Comparison of ENCODE assay signal across 7 cellular contexts in genomic region chr10:5003127-5004073, GRCh38. TPM values are rescaled to one million over a fixed set of nuclear protein-coding genes. Genes with fewer than 3 reads are reported as not detected.
DNase-seq lines count a peak whose midpoint lies in the region; ATAC-seq, FAIRE-seq and TF ChIP-seq lines count a peak whose summit lies in the region.
"Not testable (repeated sequence)": the region's sequence is repeated elsewhere in the genome, so short reads cannot be mapped to it uniquely, and the experiment has no call there.

Gene AKR1C2, minus strand, starts transcription at chr10:5003857. Its CDS starts 22 bp downstream, at chr10:5003835.

- not testable (repeated sequence) for DNase-seq in HTR-8/SVneo (ENCODE audit: insufficient read length, low spot score); RWPE2 (ENCODE audit: low spot score); coronary artery (ENCODE audit: low spot score); left colon; nephron progenitor cell
- DNase-seq in fibroblast of villous mesenchyme (ENCODE audit: low read depth) (peak; percentile 11), small intestine (peak; percentile 26)

- not testable (repeated sequence) for H3K27me3 ChIP-seq in RWPE2 (ENCODE audit: insufficient read depth, poor library complexity, severe bottlenecking); small intestine (ENCODE audit: control insufficient read depth in 2 of 2, insufficient read depth in 2 of 2, low read length in 2 of 2)

- whole genome bisulfite sequencing in small intestine, 3 donors, result 42 to 50% (median 43%) methylated on average over 6 to 7 of the region's 10 CpGs

- FAIRE-seq in HTR-8/SVneo (lab: Jason Lieb, UNC) (peak; percentile 42), small intestine (lab: Jason Lieb, UNC) (peak; percentile 68)

- peak within 1 kb of the TSS; percentile 74 for H3K4me3 Mint-ChIP-seq in nephron progenitor cell

- H3K9me3 ChIP-seq in RWPE2 (ENCODE audit: severe bottlenecking); small intestine (ENCODE audit: control insufficient read depth, low read depth): not testable (repeated sequence)

- H3K27me3 Mint-ChIP-seq in nephron progenitor cell (ENCODE audit: low read depth, poor library complexity), result not testable (repeated sequence)

- not testable (repeated sequence) for H3K36me3 Mint-ChIP-seq in nephron progenitor cell (ENCODE audit: low read depth)

- H3K27ac ChIP-seq in RWPE2 (ENCODE audit: poor library complexity, severe bottlenecking); small intestine (ENCODE audit: low read depth in 1 of 2, low read length in 1 of 2): not testable (repeated sequence)
- peak within 1 kb of the TSS in 1 of 2 donors; percentile 28 for H3K27ac ChIP-seq in coronary artery

- intact Hi-C loops in left colon (cut with DNase I, micrococcal nuclease), result not testable (repeated sequence)

- not testable (repeated sequence) for H3K4me1 ChIP-seq in RWPE2 (ENCODE audit: insufficient read depth, poor library complexity, severe bottlenecking); small intestine (ENCODE audit: control insufficient read depth in 2 of 2, insufficient read depth in 1 of 2, low read depth in 1 of 2, low read length in 1 of 2)

- H3K9me3 Mint-ChIP-seq in nephron progenitor cell, result peaks cover 16% of the 10 kb centered on the region

- not testable (repeated sequence) for H3K4me1 Mint-ChIP-seq in nephron progenitor cell

- H3K36me3 ChIP-seq in RWPE2 (ENCODE audit: low read depth); small intestine (ENCODE audit: control insufficient read depth in 2 of 2, insufficient read depth in 2 of 2, low read length in 2 of 2): not testable (repeated sequence)

- H3K4me3 ChIP-seq in RWPE2 (ENCODE audit: severe bottlenecking); fibroblast of villous mesenchyme (ENCODE audit: low read depth, low read length); small intestine (ENCODE audit: low read depth in 1 of 2, low read length in 2 of 2): not testable (repeated sequence)
- peak within 1 kb of the TSS; percentile 53 for H3K4me3 ChIP-seq in coronary artery

- peak; percentile 99 for ATAC-seq in RWPE2 (ENCODE audit: low read depth)
- ATAC-seq in left colon, result peak; percentile 100

- H3K27ac Mint-ChIP-seq in nephron progenitor cell, result not testable (repeated sequence)

- TF ChIP-seq CTCF in RWPE2 (IDR thresholded peaks at IDR 0.05; ENCODE audit: poor library complexity, severe bottlenecking); coronary artery (IDR thresholded peaks at IDR 0.05); fibroblast of villous mesenchyme (IDR thresholded peaks at IDR 0.05; ENCODE audit: insufficient read depth, low read depth, low read length); nephron progenitor cell (IDR thresholded peaks at IDR 0.05): not testable (repeated sequence)

RNA-seq across cellular contexts. Expression of gene AKR1C2, which starts in this region (rescaled TPM):
- total RNA-seq in fibroblast of villous mesenchyme (1.6 and 5.2 TPM in 2 replicates), left colon (10 to 100 TPM; 18.8 to 65.4 TPM)
- polyA plus RNA-seq in small intestine, result 10 to 100 TPM in 2 of 3 donors, 1 to 10 TPM in 1; 9.7 to 97.3 (median 45.8) TPM
